17 cellular contexts compared by ENCODE assay signal in genomic region chr3:189853906-189854305, GRCh38.
DNase-seq lines count a peak whose midpoint lies in the region; ATAC-seq lines count a peak whose summit lies in the region.
"Had no signal": no experiment of that assay in that cellular context is flagged by ENCODE, and none has a peak within 500 bp of the region (broad histone marks: within the 10 kb centered on the region; RNA-seq: fewer than 3 reads in every experiment).

No MANE protein-coding gene starts in this region.

- no peak overlapping the region for H3K4me3 Mint-ChIP-seq in activated naive CD4-positive, alpha-beta T cell treated with anti-CD3 and anti-CD28 coated beads, Interleukin-2, amount 10 ng/mL, durations not matched to agents 7 days and 5 days
- H3K4me3 Mint-ChIP-seq: CD14-positive monocyte; CD8-positive, alpha-beta T cell; HFFc6; IgD-negative memory B cell had no signal

- no peak overlapping the region for H3K4me3 ChIP-seq in adipocyte (ENCODE audit: low read length)

- no peak for ATAC-seq in activated naive CD4-positive, alpha-beta T cell treated with anti-CD3 and anti-CD28 coated beads, Interleukin-2, amount 50 U/mL, for 72 hours
- ATAC-seq in HG03457 (IDR thresholded peaks at IDR 0.05; ENCODE audit: unreplicated experiment) (no peak), HG03025 (IDR thresholded peaks at IDR 0.05; ENCODE audit: low FRiP score, unreplicated experiment) (no peak), GM21360 (IDR thresholded peaks at IDR 0.05; ENCODE audit: unreplicated experiment) (no peak)
- ATAC-seq: CD8-positive, alpha-beta T cell had no signal

- no peaks in the 10 kb centered on the region for H3K36me3 Mint-ChIP-seq in activated naive CD4-positive, alpha-beta T cell treated with anti-CD3 and anti-CD28 coated beads, Interleukin-2, amount 10 ng/mL, durations not matched to agents 7 days and 5 days
- no peaks in the 10 kb centered on the region for H3K36me3 Mint-ChIP-seq in activated naive CD4-positive, alpha-beta T cell treated with anti-CD3 and anti-CD28 coated beads, Interleukin-2, amount 50 U/mL, for 72 hours
- H3K36me3 Mint-ChIP-seq: CD14-positive monocyte; CD8-positive, alpha-beta T cell had no signal

- CTCF ChIA-PET in activated naive CD4-positive, alpha-beta T cell treated with anti-CD3 and anti-CD28 coated beads, Interleukin-2, amount 10 ng/mL, durations not matched to agents 7 days and 5 days (lab: Charles Lee) = no interaction called here

- H3K9me3 ChIP-seq in adipocyte (ENCODE audit: control insufficient read depth, low read length) = no peaks in the 10 kb centered on the region

- no peaks in the 10 kb centered on the region for H3K36me3 ChIP-seq in adipocyte (ENCODE audit: control insufficient read depth, insufficient read depth, low read length, severe bottlenecking)

- H3K27me3 Mint-ChIP-seq in activated naive CD4-positive, alpha-beta T cell treated with anti-CD3 and anti-CD28 coated beads, Interleukin-2, amount 10 ng/mL, durations not matched to agents 7 days and 5 days = no peaks in the 10 kb centered on the region
- H3K27me3 Mint-ChIP-seq: IgD-negative memory B cell had no signal

- peak overlapping the region; percentile 13 for H3K27ac Mint-ChIP-seq in activated naive CD4-positive, alpha-beta T cell treated with anti-CD3 and anti-CD28 coated beads, Interleukin-2, amount 10 ng/mL, durations not matched to agents 7 days and 5 days
- H3K27ac Mint-ChIP-seq in activated naive CD4-positive, alpha-beta T cell treated with anti-CD3 and anti-CD28 coated beads, Interleukin-2, amount 50 U/mL, for 72 hours = no peak overlapping the region
- H3K27ac Mint-ChIP-seq: CD14-positive monocyte; CD8-positive, alpha-beta T cell; HFFc6; IgD-negative memory B cell had no signal

- H3K4me1 Mint-ChIP-seq in activated naive CD4-positive, alpha-beta T cell treated with anti-CD3 and anti-CD28 coated beads, Interleukin-2, amount 10 ng/mL, durations not matched to agents 7 days and 5 days = no peaks in the 10 kb centered on the region
- H3K4me1 Mint-ChIP-seq: CD14-positive monocyte had no signal

- no peaks in the 10 kb centered on the region for H3K4me1 ChIP-seq in adipocyte (ENCODE audit: control insufficient read depth, insufficient read depth, low read length)

- H3K9ac ChIP-seq in adipocyte (ENCODE audit: low read length) = no peak overlapping the region

- H3K27me3 ChIP-seq in adipocyte (replicated peaks; ENCODE audit: control insufficient read depth, insufficient read depth, low read length) = no peaks in the 10 kb centered on the region

- H3K9me3 Mint-ChIP-seq in activated naive CD4-positive, alpha-beta T cell treated with anti-CD3 and anti-CD28 coated beads, Interleukin-2, amount 10 ng/mL, durations not matched to agents 7 days and 5 days = no peaks in the 10 kb centered on the region
- no peaks in the 10 kb centered on the region for H3K9me3 Mint-ChIP-seq in activated naive CD4-positive, alpha-beta T cell treated with anti-CD3 and anti-CD28 coated beads, Interleukin-2, amount 50 U/mL, for 72 hours
- H3K9me3 Mint-ChIP-seq: CD8-positive, alpha-beta T cell; HFFc6 had no signal

- DNase-seq in activated naive CD4-positive, alpha-beta T cell treated with anti-CD3 and anti-CD28 coated beads, Interleukin-2, amount 10 ng/mL, durations not matched to agents 7 days and 5 days = no peak
- DNase-seq in activated naive CD4-positive, alpha-beta T cell treated with anti-CD3 and anti-CD28 coated beads, Interleukin-2, amount 50 U/mL, for 72 hours (ENCODE audit: low spot score in 2 of 2) = no peak
- DNase-seq in adipocyte (ENCODE audit: low read depth) = peak; percentile 17
- DNase-seq in fibroblast of peridontal ligament (ENCODE audit: extremely low read depth) = peak; percentile 12
- DNase-seq in NCI-H82 treated with DMSO at 0.1 percent for 48 hours (lab: John Stamatoyannopoulos, UW; ENCODE audit: unreplicated experiment) = no peak
- DNase-seq: CD8-positive, alpha-beta T cell; COR-L47; DMS153; DMS79 treated with DMSO at 0.1 percent for 48 hours; EL; HCEC 1CT; HFFc6 had no signal

Comparison
In these comparisons a context has a peak if more than half of its experiments do, and no peak if none do; other contexts are left out.
1. DNase-seq: peak in adipocyte (single experiment) and fibroblast of peridontal ligament (single experiment); none in activated naive CD4-positive, alpha-beta T cell treated with anti-CD3 and anti-CD28 coated beads, Interleukin-2, amount 10 ng/mL, durations not matched to agents 7 days and 5 days (single experiment), activated naive CD4-positive, alpha-beta T cell treated with anti-CD3 and anti-CD28 coated beads, Interleukin-2, amount 50 U/mL, for 72 hours (0 of 2) and NCI-H82 treated with DMSO at 0.1 percent for 48 hours (single experiment).